Comparison of ENCODE assay signal across 27 cellular contexts in genomic region chr14:76589246-76589645, GRCh38.
"Had no signal": no experiment of that assay in that cellular context is flagged by ENCODE, and none has a peak within 500 bp of the region (broad histone marks: within the 10 kb centered on the region; RNA-seq: fewer than 3 reads in every experiment).

No MANE protein-coding gene starts in this region.

- H3K4me1 ChIP-seq: adrenal gland, ascending aorta, suprapubic skin, tibial nerve had no signal

- H3K9me3 Mint-ChIP-seq: activated T-cell treated with anti-CD3 and anti-CD28 coated beads, Interleukin-2, amount 50 U/mL, for 24 hours; activated T-helper 2 cell treated with anti-CD3 and anti-CD28 coated beads, Interferon-gamma antibody, Interleukin-2, Interleukin-4, amounts not matched to agents 10 μg/mL and 5 μg/mL and 100 μg/mL, durations not matched to agents 14 hours and 24 hours and 36 hours; stimulated activated effector memory CD8-positive, alpha-beta T cell treated with anti-CD3 and anti-CD28 coated beads, Interleukin-12 subunit alpha, Interleukin-12 subunit beta, amount 100 ng/mL, for 72 hours; T-helper 1 cell treated with Interleukin-12 subunit alpha and Interleukin-12 subunit beta and Interleukin-4 antibody, amounts not matched to agents 30 μg/mL and 1 μg/mL, for 36 hours had no signal

- H3K36me3 ChIP-seq: adrenal gland, ascending aorta, brain microvascular endothelial cell, stomach, suprapubic skin, tibial nerve had no signal

- H3K27ac ChIP-seq: adrenal gland, ascending aorta, brain microvascular endothelial cell, stomach, suprapubic skin, tibial nerve had no signal

- ATAC-seq: sciatic nerve; stimulated activated effector memory CD8-positive, alpha-beta T cell treated with anti-CD3 and anti-CD28 coated beads, Interleukin-12 subunit alpha, Interleukin-12 subunit beta, amount 100 ng/mL, for 72 hours; WTC11 had no signal

- H3K27me3 ChIP-seq: adrenal gland, ascending aorta, brain microvascular endothelial cell, suprapubic skin, tibial nerve had no signal

- FAIRE-seq: frontal cortex, small intestine had no signal

- DNase-seq: activated CD8-positive, alpha-beta memory T cell treated with anti-CD3 and anti-CD28 coated beads for 24 hours; activated CD8-positive, alpha-beta memory T cell treated with anti-CD3 and anti-CD28 coated beads, Interleukin-2, amount 50 U/mL, for 4 hours; activated naive CD4-positive, alpha-beta T cell; activated T-cell treated with anti-CD3 and anti-CD28 coated beads, Interleukin-2, amount 50 U/mL, for 24 hours; adrenal gland; brain microvascular endothelial cell; cortex of kidney; glutamatergic neuron; hippocampal formation; mesenchymal stem cell; naive B cell; occipital lobe; posterior cingulate gyrus; small intestine; stimulated activated CD4-positive, alpha-beta T cell treated with anti-CD3 and anti-CD28 coated beads, Interleukin-2, amount 100 ng/mL, for 24 hours; stomach; T1000 had no signal

- H3K27ac Mint-ChIP-seq: activated naive CD8-positive, alpha-beta T cell; activated T-cell treated with anti-CD3 and anti-CD28 coated beads, Interleukin-2, amount 50 U/mL, for 24 hours; activated T-helper 2 cell treated with anti-CD3 and anti-CD28 coated beads, Interferon-gamma antibody, Interleukin-2, Interleukin-4, amounts not matched to agents 10 μg/mL and 5 μg/mL and 100 μg/mL, durations not matched to agents 14 hours and 24 hours and 36 hours; naive B cell; stimulated activated effector memory CD8-positive, alpha-beta T cell treated with anti-CD3 and anti-CD28 coated beads, Interleukin-12 subunit alpha, Interleukin-12 subunit beta, amount 100 ng/mL, for 72 hours; T-helper 1 cell treated with Interleukin-12 subunit alpha and Interleukin-12 subunit beta and Interleukin-4 antibody, amounts not matched to agents 30 μg/mL and 1 μg/mL, for 36 hours; WTC11 had no signal

- H3K4me3 Mint-ChIP-seq: activated naive CD8-positive, alpha-beta T cell; activated T-cell treated with anti-CD3 and anti-CD28 coated beads, Interleukin-2, amount 50 U/mL, for 24 hours; stimulated activated effector memory CD8-positive, alpha-beta T cell treated with anti-CD3 and anti-CD28 coated beads, Interleukin-12 subunit alpha, Interleukin-12 subunit beta, amount 100 ng/mL, for 72 hours; T-helper 1 cell treated with Interleukin-12 subunit alpha and Interleukin-12 subunit beta and Interleukin-4 antibody, amounts not matched to agents 30 μg/mL and 1 μg/mL, for 36 hours; WTC11 had no signal

- H3K36me3 Mint-ChIP-seq: activated naive CD8-positive, alpha-beta T cell; stimulated activated effector memory CD8-positive, alpha-beta T cell treated with anti-CD3 and anti-CD28 coated beads, Interleukin-12 subunit alpha, Interleukin-12 subunit beta, amount 100 ng/mL, for 72 hours had no signal

- H3K9me3 ChIP-seq: adrenal gland, ascending aorta, stomach, suprapubic skin, tibial nerve had no signal

- H3K4me3 ChIP-seq: adrenal gland, ascending aorta, stomach, suprapubic skin, tibial nerve had no signal

- H3K4me1 Mint-ChIP-seq: naive B cell; stimulated activated effector memory CD8-positive, alpha-beta T cell treated with anti-CD3 and anti-CD28 coated beads, Interleukin-12 subunit alpha, Interleukin-12 subunit beta, amount 100 ng/mL, for 72 hours had no signal
